Comparison of ENCODE assay signal across 30 cellular contexts in the genomic region with DNA sequence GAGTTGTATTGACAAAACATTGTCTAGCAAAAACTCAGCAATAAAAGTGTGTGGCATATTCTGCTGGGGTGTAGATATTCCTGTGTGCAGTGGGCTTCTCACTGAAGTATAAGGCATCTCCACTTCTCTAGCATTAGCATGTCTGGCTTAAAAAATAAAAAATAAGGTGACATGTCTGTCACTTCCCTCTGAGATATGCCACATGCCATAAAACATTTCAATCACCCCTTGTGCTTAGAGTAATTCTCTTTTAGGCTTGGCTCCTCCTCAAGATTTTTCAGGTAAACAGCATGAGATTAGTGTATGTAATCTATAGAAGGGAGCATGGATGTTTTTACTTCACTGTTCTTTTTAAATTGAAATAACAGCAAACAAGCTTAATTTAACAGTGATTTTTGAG.
"Had no signal": no experiment of that assay in that cellular context is flagged by ENCODE, and none has a peak within 500 bp of the region (broad histone marks: within the 10 kb centered on the region; RNA-seq: fewer than 3 reads in every experiment).

No MANE protein-coding gene starts in this region.

- H3K36me3 Mint-ChIP-seq: activated naive CD8-positive, alpha-beta T cell treated with anti-CD3 and anti-CD28 coated beads for 36 hours; immature natural killer cell; memory B cell; naive thymus-derived CD8-positive, alpha-beta T cell; neural progenitor cell; stimulated activated naive B cell treated with anti-CD40 and anti-IgM and Interleukin-4, amounts not matched to agents 10 μg/mL and 1 μg/mL and 100 μg/mL, for 72 hours had no signal

- H3K9me3 ChIP-seq: ascending aorta, esophagus muscularis mucosa, heart left ventricle, right lobe of liver, stomach, thyroid gland, upper lobe of left lung, vagina had no signal

- H3K27ac ChIP-seq: ascending aorta, esophagus muscularis mucosa, foreskin keratinocyte, heart left ventricle, neural progenitor cell, right lobe of liver, stomach, thyroid gland, upper lobe of left lung, vagina had no signal

- H3K9ac ChIP-seq: neural progenitor cell had no signal

- H3K36me3 ChIP-seq: ascending aorta, esophagus muscularis mucosa, heart left ventricle, neural progenitor cell, right lobe of liver, stomach, thyroid gland, upper lobe of left lung, vagina had no signal

- H3K4me3 ChIP-seq: ascending aorta, esophagus muscularis mucosa, heart left ventricle, neural progenitor cell, right lobe of liver, stomach, thyroid gland, upper lobe of left lung, vagina had no signal

- H3K27ac Mint-ChIP-seq: activated naive CD4-positive, alpha-beta T cell treated with anti-CD3 and anti-CD28 coated beads for 36 hours; activated naive CD8-positive, alpha-beta T cell treated with anti-CD3 and anti-CD28 coated beads for 36 hours; dendritic cell treated with granulocyte-macrophage colony-stimulating factor and Interleukin-4, amounts not matched to agents 40 ng/mL and 50 ng/mL, for 4 days; endodermal cell; immature natural killer cell; memory B cell; naive thymus-derived CD8-positive, alpha-beta T cell; neural progenitor cell; stimulated activated naive B cell treated with anti-CD40 and anti-IgM and Interleukin-4, amounts not matched to agents 10 μg/mL and 1 μg/mL and 100 μg/mL, for 72 hours; T-helper 2 cell treated with Interferon-gamma antibody and Interleukin-4, amounts not matched to agents 5 μg/mL and 100 μg/mL, for 36 hours had no signal

- H3K4me2 ChIP-seq: neural progenitor cell had no signal

- H3K9me3 Mint-ChIP-seq: activated naive CD4-positive, alpha-beta T cell treated with anti-CD3 and anti-CD28 coated beads for 36 hours; activated naive CD8-positive, alpha-beta T cell treated with anti-CD3 and anti-CD28 coated beads for 36 hours; dendritic cell treated with granulocyte-macrophage colony-stimulating factor and Interleukin-4, amounts not matched to agents 40 ng/mL and 50 ng/mL, for 4 days; endodermal cell; immature natural killer cell; memory B cell; naive thymus-derived CD8-positive, alpha-beta T cell; neural progenitor cell; stimulated activated naive B cell treated with anti-CD40 and anti-IgM and Interleukin-4, amounts not matched to agents 10 μg/mL and 1 μg/mL and 100 μg/mL, for 72 hours; T-helper 2 cell treated with Interferon-gamma antibody and Interleukin-4, amounts not matched to agents 5 μg/mL and 100 μg/mL, for 36 hours had no signal

- FAIRE-seq: small intestine had no signal

- H3K4me3 Mint-ChIP-seq: activated naive CD4-positive, alpha-beta T cell treated with anti-CD3 and anti-CD28 coated beads for 36 hours; activated naive CD8-positive, alpha-beta T cell treated with anti-CD3 and anti-CD28 coated beads for 36 hours; dendritic cell treated with granulocyte-macrophage colony-stimulating factor and Interleukin-4, amounts not matched to agents 40 ng/mL and 50 ng/mL, for 4 days; endodermal cell; immature natural killer cell; memory B cell; naive thymus-derived CD8-positive, alpha-beta T cell; neural progenitor cell; stimulated activated naive B cell treated with anti-CD40 and anti-IgM and Interleukin-4, amounts not matched to agents 10 μg/mL and 1 μg/mL and 100 μg/mL, for 72 hours; T-helper 2 cell treated with Interferon-gamma antibody and Interleukin-4, amounts not matched to agents 5 μg/mL and 100 μg/mL, for 36 hours had no signal

- H3K27me3 ChIP-seq: ascending aorta, esophagus muscularis mucosa, foreskin keratinocyte, heart left ventricle, neural progenitor cell, right lobe of liver, stomach, thyroid gland, upper lobe of left lung, vagina had no signal

- DNase-seq: activated CD4-positive, alpha-beta T cell treated with anti-CD3 and anti-CD28 coated beads for 48 hours; activated CD4-positive, alpha-beta T cell treated with anti-CD3 and anti-CD28 coated beads, Interleukin-2, amount 50 U/mL, for 48 hours; activated CD8-positive, alpha-beta memory T cell treated with anti-CD3 and anti-CD28 coated beads for 24 hours; activated effector memory CD4-positive, alpha-beta T cell treated with Interleukin-2 at 50 U/mL for 16 hours; activated naive CD4-positive, alpha-beta T cell treated with anti-CD3 and anti-CD28 coated beads for 36 hours; activated naive CD8-positive, alpha-beta T cell treated with anti-CD3 and anti-CD28 coated beads for 36 hours; central memory CD4-positive, alpha-beta T cell; endodermal cell; foreskin keratinocyte; heart left ventricle; hypothalamus; immature natural killer cell; midbrain; naive thymus-derived CD8-positive, alpha-beta T cell; occipital lobe; right lobe of liver; small intestine; stimulated activated CD4-positive, alpha-beta T cell treated with anti-CD3 and anti-CD28 coated beads, Interleukin-1b, Interleukin-23, amount 100 ng/mL, for 48 hours; stimulated activated naive B cell treated with anti-CD40 and anti-IgM and Interleukin-4, amounts not matched to agents 10 μg/mL and 1 μg/mL and 100 μg/mL, for 72 hours; stomach; thyroid gland; upper lobe of left lung had no signal

- ATAC-seq: activated CD4-positive, CD25-positive, alpha-beta regulatory T cell treated with anti-CD3 and anti-CD28 coated beads, Interleukin-2, amount 50 U/mL, for 24 hours; foreskin keratinocyte; heart left ventricle; naive thymus-derived CD8-positive, alpha-beta T cell; right lobe of liver; stimulated activated naive B cell treated with anti-CD40 and anti-IgM and Interleukin-4, amounts not matched to agents 10 μg/mL and 1 μg/mL and 100 μg/mL, for 72 hours had no signal

- H3K4me1 Mint-ChIP-seq: activated naive CD8-positive, alpha-beta T cell treated with anti-CD3 and anti-CD28 coated beads for 36 hours; memory B cell; naive thymus-derived CD8-positive, alpha-beta T cell; stimulated activated naive B cell treated with anti-CD40 and anti-IgM and Interleukin-4, amounts not matched to agents 10 μg/mL and 1 μg/mL and 100 μg/mL, for 72 hours had no signal

- H3K27me3 Mint-ChIP-seq: activated naive CD8-positive, alpha-beta T cell treated with anti-CD3 and anti-CD28 coated beads for 36 hours; memory B cell; stimulated activated naive B cell treated with anti-CD40 and anti-IgM and Interleukin-4, amounts not matched to agents 10 μg/mL and 1 μg/mL and 100 μg/mL, for 72 hours had no signal

- H3K4me1 ChIP-seq: ascending aorta, esophagus muscularis mucosa, heart left ventricle, neural progenitor cell, right lobe of liver, thyroid gland, upper lobe of left lung, vagina had no signal
